26 cellular contexts compared by ENCODE assay signal in the genomic region with DNA sequence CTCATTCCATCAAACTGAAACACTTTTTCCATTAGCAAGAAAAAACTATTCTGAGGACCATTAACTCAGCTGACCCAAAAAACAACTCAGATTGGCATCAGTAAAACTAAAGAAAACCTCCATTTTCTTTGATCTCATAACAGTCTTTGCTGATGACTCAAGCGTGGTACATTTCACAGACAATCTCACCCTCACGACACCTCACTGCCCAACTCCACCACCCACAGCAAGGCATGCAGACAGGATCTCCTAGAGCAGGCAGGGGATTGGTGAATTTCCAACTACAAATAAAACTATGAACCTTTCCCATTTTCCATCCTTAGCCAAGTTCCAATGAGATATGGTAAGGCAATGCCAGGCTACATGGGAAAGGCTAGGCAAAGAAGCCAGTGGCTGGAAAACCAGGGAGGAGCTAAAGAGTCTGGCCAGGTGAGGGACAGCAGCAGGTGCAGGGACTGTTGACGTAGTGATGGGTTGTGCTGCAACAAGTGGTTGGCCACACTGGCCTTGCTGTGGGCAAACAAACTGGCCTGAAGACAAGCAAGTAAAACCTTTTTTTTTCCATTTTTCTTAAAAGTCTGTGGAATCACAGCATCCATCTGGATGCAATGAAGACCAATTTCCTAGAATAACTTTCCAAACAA.
DNase-seq lines count a peak whose midpoint lies in the region; ATAC-seq and TF ChIP-seq lines count a peak whose summit lies in the region.
"Had no signal": no experiment of that assay in that cellular context is flagged by ENCODE, and none has a peak within 500 bp of the region (broad histone marks: within the 10 kb centered on the region; RNA-seq: fewer than 3 reads in every experiment).

No MANE protein-coding gene starts in this region.

- no peaks in the 10 kb centered on the region for H3K36me3 ChIP-seq in SJCRH30
- peaks cover 0 to 13% (median 3%) of the 10 kb centered on the region in 9 donors for H3K36me3 ChIP-seq in heart left ventricle
- H3K36me3 ChIP-seq: pancreas had no signal

- DNase-seq in activated CD4-positive, alpha-beta T cell treated with anti-CD3 and anti-CD28 coated beads for 48 hours = peak; percentile 21
- no peak for DNase-seq in activated CD4-positive, alpha-beta T cell treated with anti-CD3 and anti-CD28 coated beads for 1 hour
- peak; percentile 78 for DNase-seq in LHCN-M2 (ENCODE audit: low read depth)
- peak; percentile 90 to 93 for DNase-seq in SJCRH30
- DNase-seq in renal cortical epithelial cell (ENCODE audit: low read depth) = peak; percentile 15
- no peak for DNase-seq in heart left ventricle
- DNase-seq: Calu3; caudate nucleus; foreskin melanocyte; H9; left cardiac atrium; mesendoderm; natural killer cell; NCI-H187; NCI-H446 treated with DMSO at 0.1 percent for 48 hours; pancreas; SHP77; stimulated activated CD4-positive, alpha-beta T cell treated with anti-CD3 and anti-CD28 coated beads, Interleukin-4, amount 100 ng/mL, for 1 hour; T-helper 1 cell; upper lobe of right lung had no signal

- H3K27ac ChIP-seq in SJCRH30 (peak overlapping the region; percentile 25; the same call in 1 of the 2 replicates), heart left ventricle (no peak overlapping the region)
- H3K27ac ChIP-seq: A549, epithelial cell of prostate, pancreas, upper lobe of right lung, VCaP had no signal

- intact Hi-C loops in heart left ventricle (cut with DNase I) = no loop called here

- ATAC-seq in GM18861 (IDR thresholded peaks at IDR 0.05; ENCODE audit: unreplicated experiment) = no peak
- no peak for ATAC-seq in heart left ventricle
- ATAC-seq in HG03460 (IDR thresholded peaks at IDR 0.05; ENCODE audit: unreplicated experiment) = no peak
- ATAC-seq: A549, GM12878, left cardiac atrium, natural killer cell, upper lobe of right lung had no signal

- H3K4me1 ChIP-seq in SJCRH30 (peaks cover 12% of the 10 kb centered on the region), heart left ventricle (peaks cover 0 to 7% (median 0%) of the 10 kb centered on the region in 12 donors)
- H3K4me1 ChIP-seq: A549, pancreas, upper lobe of right lung had no signal

- H3K9me3 ChIP-seq in SJCRH30 (replicated peaks) (no peaks in the 10 kb centered on the region), heart left ventricle (no peaks in the 10 kb centered on the region)
- H3K9me3 ChIP-seq: A549, pancreas, upper lobe of right lung had no signal

- no peak for TF ChIP-seq CTCF in heart left ventricle (IDR thresholded peaks at IDR 0.05)

- WGBS in heart left ventricle, 4 donors = 95 to 99% (median 98%) methylated on average over 3 of the region's 3 CpGs

- no peak for TF ChIP-seq POLR2A in heart left ventricle (IDR thresholded peaks at IDR 0.05)

- H3K4me3 ChIP-seq in SJCRH30 = no peak overlapping the region
- H3K4me3 ChIP-seq in heart left ventricle = no peak overlapping the region
- H3K4me3 ChIP-seq: A549, GM12878, pancreas, upper lobe of right lung had no signal

- H3K27me3 ChIP-seq in SJCRH30 (no peaks in the 10 kb centered on the region), heart left ventricle (no peaks in the 10 kb centered on the region)
- H3K27me3 ChIP-seq: pancreas, upper lobe of right lung had no signal

Comparison
In these comparisons a context has a peak if more than half of its experiments do, and no peak if none do; other contexts are left out.
1. DNase-seq: peak in activated CD4-positive, alpha-beta T cell treated with anti-CD3 and anti-CD28 coated beads for 48 hours (single experiment), LHCN-M2 (single experiment), SJCRH30 (2 of 2) and renal cortical epithelial cell (single experiment); none in activated CD4-positive, alpha-beta T cell treated with anti-CD3 and anti-CD28 coated beads for 1 hour (single experiment) and heart left ventricle (0 of 5).